ENCODE assay signal across 1 cellular context in genomic region chr5:134508521-134509195, GRCh38.
A peak's percentile ranks its signal among the peaks of the same experiment; 100 is the strongest.
TF ChIP-seq lines count a peak whose summit lies in the region.

No MANE protein-coding gene starts in this region.

TF ChIP-seq in HepG2, 621 proteins besides CTCF, POLR2A, EP300 and RAD21:
- no peak for TF ChIP-seq BHLHE40 (IDR thresholded peaks at IDR 0.05; ENCODE audit: low read length)
- peak; percentile 79 for TF ChIP-seq ZNF121 (CRISPR knock-in tag; IDR thresholded peaks at IDR 0.05)
- 0 out of 2 replicates have a peak, but pooled peaks have one; percentile 3 for TF ChIP-seq POLR2G (IDR thresholded peaks at IDR 0.05; ENCODE audit: low read depth, low read length)
